In the genomic region with DNA sequence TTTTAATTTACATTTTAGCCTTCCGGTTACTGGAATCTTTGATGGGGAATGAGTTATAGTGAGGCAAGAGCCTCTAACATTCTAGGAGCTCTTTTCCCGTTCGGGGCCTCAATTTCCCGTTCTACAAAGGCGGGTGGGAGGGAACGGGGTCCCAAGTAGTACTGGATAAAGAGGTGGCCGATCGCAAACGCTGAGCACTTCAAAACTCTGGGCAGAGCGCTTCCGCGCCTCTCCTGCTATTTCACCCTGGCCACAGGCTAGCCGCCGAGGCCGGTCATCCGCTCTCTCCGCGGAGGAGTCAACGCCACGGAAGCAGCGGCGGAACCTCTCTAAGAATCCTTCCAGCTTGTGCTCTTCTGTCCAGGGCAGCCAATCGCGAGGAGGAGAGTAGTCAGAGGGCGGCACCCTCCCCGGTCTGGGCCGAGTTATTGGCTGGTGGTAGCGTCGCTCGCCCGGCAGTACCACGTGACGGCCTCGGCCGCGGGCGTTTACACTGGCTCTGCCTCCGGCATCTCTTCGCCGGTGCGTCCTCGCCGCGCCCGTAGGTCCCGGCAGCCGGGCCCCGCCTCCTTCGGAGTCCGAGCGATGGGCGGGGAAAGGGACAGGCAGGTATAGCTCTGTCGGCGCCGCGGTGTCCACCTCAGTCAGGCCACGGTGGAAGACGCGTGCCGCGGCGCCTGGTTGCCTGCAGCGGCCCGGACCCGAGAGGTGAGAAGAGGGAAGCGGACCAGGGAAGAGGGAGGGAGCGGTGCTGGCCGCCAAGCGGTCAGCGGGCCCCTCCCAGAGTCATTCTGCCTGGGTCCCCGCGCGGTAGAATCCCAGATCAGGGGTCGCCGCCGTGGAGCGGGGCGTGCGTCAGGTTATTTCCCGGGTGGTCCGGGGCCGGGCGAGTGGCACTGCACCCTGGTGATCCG, we compare ENCODE assay signal across 8 cellular contexts. TPM values are rescaled to one million over a fixed set of nuclear protein-coding genes. Genes with fewer than 3 reads are reported as not detected.
DNase-seq lines count a peak whose midpoint lies in the region; ATAC-seq and TF ChIP-seq lines count a peak whose summit lies in the region.

A gene (plus strand): TSS at position 487 of the 914 bp plus-strand sequence. CDS start 16,895 bp downstream, outside the sequence.

- TF ChIP-seq CTCF in Panc1 (IDR thresholded peaks at IDR 0.05) (no peak), esophagus muscularis mucosa (IDR thresholded peaks at IDR 0.05) (peak in 1 of 3 experiments; percentile 14)

- POLR2A ChIA-PET in Panc1 (lab: Charles Lee), result interaction anchor here (0.6 to 1.6 kb wide), 5 partner anchors 12 to 97 kb away, joined by 3 to 11 read pairs (median 3); no protein-coding TSS in a partner anchor

- no peaks in the 10 kb centered on the region for H3K27me3 Mint-ChIP-seq in activated T-cell treated with anti-CD3 and anti-CD28 coated beads, Interleukin-2, amount 50 U/mL, for 72 hours (ENCODE audit: low read depth)

- ATAC-seq in GM21723 (IDR thresholded peaks at IDR 0.05; ENCODE audit: unreplicated experiment) (peak; percentile 99), Panc1 (peak; percentile 95)
- peak; percentile 97 to 98 for ATAC-seq in activated T-cell treated with anti-CD3 and anti-CD28 coated beads, Interleukin-2, amount 50 U/mL, for 72 hours (replicated peaks in 1 of 2)

- intact Hi-C loops in Panc1 (cut with micrococcal nuclease; ENCODE audit: unreplicated experiment), result no loop called here
- intact Hi-C loops in esophagus muscularis mucosa (cut with DNase I), result no loop called here

- peak; percentile 48 for TF ChIP-seq POLR2A in esophagus muscularis mucosa (IDR thresholded peaks at IDR 0.05; ENCODE audit: low read depth)

- H3K4me3 Mint-ChIP-seq in activated T-cell treated with anti-CD3 and anti-CD28 coated beads, Interleukin-2, amount 50 U/mL, for 72 hours, result peak within 1 kb of the TSS; percentile 86 to 96

- H3K9me3 ChIP-seq in Panc1 (ENCODE audit: control insufficient read depth, insufficient read depth, low read depth, low read length), result no peaks in the 10 kb centered on the region
- no peaks in the 10 kb centered on the region for H3K9me3 ChIP-seq in esophagus muscularis mucosa

- peak within 1 kb of the TSS; percentile 98 for H3K27ac Mint-ChIP-seq in activated T-cell treated with anti-CD3 and anti-CD28 coated beads, Interleukin-2, amount 50 U/mL, for 72 hours

- DNase-seq in DMS53 treated with DMSO at 0.1 percent for 48 hours (lab: John Stamatoyannopoulos, UW; ENCODE audit: unreplicated experiment), result peak; percentile 99
- DNase-seq in KG1 (lab: John Stamatoyannopoulos, UW), result peak; percentile 29
- DNase-seq in Panc1 (ENCODE audit: low read depth, low spot score), result peak; percentile 93
- peak; percentile 95 to 97 for DNase-seq in activated T-cell treated with anti-CD3 and anti-CD28 coated beads, Interleukin-2, amount 50 U/mL, for 72 hours
- peak; percentile 100 for DNase-seq in esophagus muscularis mucosa (ENCODE audit: extremely low spot score)
- peak; percentile 98 for DNase-seq in myocyte (ENCODE audit: low read depth)
- DNase-seq in stimulated activated CD8-positive, alpha-beta memory T cell treated with anti-CD3 and anti-CD28 coated beads, Interleukin-7, amount 100 ng/mL, for 48 hours (ENCODE audit: extremely low read depth in 1 of 2, low read depth in 1 of 2), result peak; percentile 92 to 95

- H3K9me3 Mint-ChIP-seq in activated T-cell treated with anti-CD3 and anti-CD28 coated beads, Interleukin-2, amount 50 U/mL, for 72 hours, result no peaks in the 10 kb centered on the region

- peaks cover 38% of the 10 kb centered on the region for H3K4me1 Mint-ChIP-seq in activated T-cell treated with anti-CD3 and anti-CD28 coated beads, Interleukin-2, amount 50 U/mL, for 72 hours (ENCODE audit: low read depth)

- under 1% methylated on average over 37 of the region's 84 CpGs for WGBS in esophagus muscularis mucosa

- no TSS peak for BruUV-seq in Panc1 (replicated peaks; lab: Mats Ljungman, UMichigan)

- no peaks in the 10 kb centered on the region for H3K27me3 ChIP-seq in Panc1 (ENCODE audit: control insufficient read depth, insufficient read depth, low read length)
- H3K27me3 ChIP-seq in esophagus muscularis mucosa, result no peaks in the 10 kb centered on the region

- H3K27ac ChIP-seq in Panc1 (ENCODE audit: low read length) (peak within 1 kb of the TSS; percentile 98), esophagus muscularis mucosa (replicated peaks in 1 of 4) (peak within 1 kb of the TSS; percentile 91 to 94 (median 92))

- CTCF ChIA-PET in Panc1 (lab: Charles Lee), result interaction anchor here (0.6 to 2.2 kb wide), 5 partner anchors 28 to 1292 kb away, joined by 3 to 10 read pairs (median 6); a partner anchor contains a TSS

- H3K4me1 ChIP-seq in Panc1 (ENCODE audit: control insufficient read depth, insufficient read depth, low read length) (peaks cover 47% of the 10 kb centered on the region), esophagus muscularis mucosa (peaks cover 15 to 31% (median 22%) of the 10 kb centered on the region in 4 donors)

- H3K36me3 Mint-ChIP-seq in activated T-cell treated with anti-CD3 and anti-CD28 coated beads, Interleukin-2, amount 50 U/mL, for 72 hours (ENCODE audit: insufficient read depth in 2 of 2), result peaks cover 0 to 2% of the 10 kb centered on the region in 2 donors

- in situ Hi-C loops in Panc1 (cut with HindIII; ENCODE audit: low pct_unique_long_range_greater_than_20kb, low sequenced_read_pairs), result no loop called here

- peak within 1 kb of the TSS; percentile 71 to 83 for H3K4me3 ChIP-seq in Panc1 (ENCODE audit: low read depth in 2 of 2, low read length in 2 of 2)
- peak within 1 kb of the TSS; percentile 66 to 93 (median 80) for H3K4me3 ChIP-seq in esophagus muscularis mucosa

- H3K36me3 ChIP-seq in Panc1 (ENCODE audit: control insufficient read depth, insufficient read depth, low read length) (no peaks in the 10 kb centered on the region), esophagus muscularis mucosa (no peaks in the 10 kb centered on the region)

- TF ChIP-seq EP300 in esophagus muscularis mucosa (IDR thresholded peaks at IDR 0.05), result no peak

RNA-seq across cellular contexts. Expression of the gene that starts here (rescaled TPM):
- total RNA-seq in Panc1 (2021; ENCODE audit: unreplicated experiment) (111 TPM), esophagus muscularis mucosa (1 to 10 TPM; 7.9 to 9.2 (median 8.0) TPM), myocyte (14.2 and 16.9 TPM in 2 replicates)
- polyA plus RNA-seq in Panc1 (2012; ENCODE audit: insufficient read length), result 33.9 TPM
- 1 to 10 TPM; 7.5 to 8.0 TPM for total RNA-seq in activated T-cell treated with anti-CD3 and anti-CD28 coated beads, Interleukin-2, amount 50 U/mL, for 72 hours
- polyA plus RNA-seq in myocyte (2012), result 10.9 TPM

Comparison
In these comparisons a context has a peak if more than half of its experiments do, and no peak if none do; other contexts are left out.
1. Peak in every context shown above with its lines: DNase-seq, ATAC-seq, H3K4me3 ChIP-seq and H3K27ac ChIP-seq.
2. DNase-seq: peak in every context shown above with its lines; median percentile 100 in esophagus muscularis mucosa; 99 in DMS53 treated with DMSO at 0.1 percent for 48 hours; 98 in myocyte; 96 in activated T-cell treated with anti-CD3 and anti-CD28 coated beads, Interleukin-2, amount 50 U/mL, for 72 hours; 94 in stimulated activated CD8-positive, alpha-beta memory T cell treated with anti-CD3 and anti-CD28 coated beads, Interleukin-7, amount 100 ng/mL, for 48 hours; 93 in Panc1; 29 in KG1.